8 cellular contexts compared by ENCODE assay signal in the genomic region with DNA sequence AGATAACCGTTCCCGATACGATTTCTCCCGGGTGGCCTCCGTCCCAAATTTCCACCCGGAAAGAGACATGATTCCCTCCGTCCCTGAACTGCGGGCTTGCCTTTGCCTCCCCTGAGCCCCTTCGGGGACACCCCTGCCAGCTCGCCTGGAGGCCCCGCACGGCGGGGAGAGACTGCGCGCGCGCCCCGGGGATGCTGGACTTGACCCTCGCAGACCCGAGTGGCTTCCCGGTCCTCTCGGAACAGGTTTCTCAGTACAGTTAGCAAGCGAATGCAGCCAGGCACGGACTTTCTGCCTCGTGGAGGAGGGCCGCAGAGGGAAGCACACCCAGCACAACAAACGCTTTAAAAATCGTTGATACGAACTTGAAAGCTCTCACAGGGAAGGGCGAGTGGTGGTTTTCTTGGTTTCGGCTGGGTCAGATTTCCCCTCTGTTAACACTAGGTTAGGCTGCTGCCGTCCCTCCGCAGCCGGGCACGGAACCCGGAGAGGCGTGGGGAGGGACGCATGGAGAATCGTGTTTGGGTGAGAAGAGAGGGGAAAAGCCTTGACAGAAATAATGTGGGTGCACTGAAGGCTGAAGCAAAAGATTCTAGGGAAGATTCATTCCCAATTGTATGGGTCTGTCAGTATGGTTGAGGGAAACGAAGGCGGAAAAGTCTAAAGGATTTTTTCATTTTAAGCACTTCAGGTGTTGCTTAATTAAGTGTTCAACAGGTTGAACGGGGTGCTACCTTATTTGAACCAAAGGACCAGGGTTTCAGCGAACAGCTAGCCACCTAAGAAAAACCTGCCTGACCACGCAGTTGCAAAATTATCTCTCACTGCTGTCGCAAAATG. TPM values are rescaled to one million over a fixed set of nuclear protein-coding genes. Genes with fewer than 3 reads are reported as not detected.
DNase-seq lines count a peak whose midpoint lies in the region; ATAC-seq and TF ChIP-seq lines count a peak whose summit lies in the region.

No MANE protein-coding gene starts in this region.

- DNase-seq in Right ventricle myocardium superior (no peak), cardiac septum (ENCODE audit: low spot score) (no peak), foreskin fibroblast (peak in 1 of 2 donors; percentile 41), A172 (ENCODE audit: low spot score) (no peak)
- DNase-seq in Jurkat, Clone E6-1 (ENCODE audit: low read depth, low spot score): no peak
- peak; percentile 76 for DNase-seq in activated CD8-positive, alpha-beta memory T cell treated with anti-CD3 and anti-CD28 coated beads for 24 hours

- intact Hi-C loops in Right ventricle myocardium superior (cut with DNase I): no loop called here
- intact Hi-C loops in cardiac septum (cut with DNase I): no loop called here

- H2AFZ ChIP-seq in parathyroid adenoma: peak overlapping the region; percentile 92

- no peaks in the 10 kb centered on the region for H3K79me2 ChIP-seq in parathyroid adenoma

- ATAC-seq in Right ventricle myocardium superior (ENCODE audit: poor library complexity) (peak; percentile 16), HG02840 (IDR thresholded peaks at IDR 0.05; ENCODE audit: low FRiP score, unreplicated experiment) (no peak)

- H3K4me2 ChIP-seq in parathyroid adenoma (ENCODE audit: low read length): peak overlapping the region; percentile 92

- TF ChIP-seq CTCF in foreskin fibroblast (IDR thresholded peaks at IDR 0.05; ENCODE audit: low read depth, low read length) (no peak), parathyroid adenoma (IDR thresholded peaks at IDR 0.05) (no peak)

- no peaks in the 10 kb centered on the region for H3K36me3 ChIP-seq in parathyroid adenoma (ENCODE audit: control insufficient read depth, insufficient read depth, low read length)

- H3K9ac ChIP-seq in parathyroid adenoma: no peak overlapping the region

- H3K4me3 ChIP-seq in Jurkat, Clone E6-1 (ENCODE audit: low read length): peak overlapping the region; percentile 37
- H3K4me3 ChIP-seq in foreskin fibroblast (ENCODE audit: low read depth in 1 of 2, low read length in 2 of 2) (peak overlapping the region; percentile 32 to 41), parathyroid adenoma (ENCODE audit: low read depth, low read length) (peak overlapping the region; percentile 55)

- H3K27ac ChIP-seq in parathyroid adenoma: no peak overlapping the region

- H3K27me3 ChIP-seq in parathyroid adenoma (ENCODE audit: control insufficient read depth, insufficient read depth, low read length): no peaks in the 10 kb centered on the region

- no peaks in the 10 kb centered on the region for H3K9me3 ChIP-seq in parathyroid adenoma (ENCODE audit: control insufficient read depth, low read length)

- peaks cover 3% of the 10 kb centered on the region for H3K4me1 ChIP-seq in parathyroid adenoma

RNA-seq across cellular contexts. Expression of gene TNFRSF11A, which starts 0.9 kb away (rescaled TPM):
- total RNA-seq in Right ventricle myocardium superior (0.94 TPM), cardiac septum (1.0 TPM)
- polyA plus RNA-seq in Jurkat, Clone E6-1 (2012; ENCODE audit: insufficient read depth, insufficient read length): 0.16 TPM
- 0.62 and 3.4 TPM in 2 replicates for total RNA-seq in A172 (2014; rRNA removed; shearing (Covaris generic))
